8 cellular contexts compared by ENCODE assay signal in the genomic region with DNA sequence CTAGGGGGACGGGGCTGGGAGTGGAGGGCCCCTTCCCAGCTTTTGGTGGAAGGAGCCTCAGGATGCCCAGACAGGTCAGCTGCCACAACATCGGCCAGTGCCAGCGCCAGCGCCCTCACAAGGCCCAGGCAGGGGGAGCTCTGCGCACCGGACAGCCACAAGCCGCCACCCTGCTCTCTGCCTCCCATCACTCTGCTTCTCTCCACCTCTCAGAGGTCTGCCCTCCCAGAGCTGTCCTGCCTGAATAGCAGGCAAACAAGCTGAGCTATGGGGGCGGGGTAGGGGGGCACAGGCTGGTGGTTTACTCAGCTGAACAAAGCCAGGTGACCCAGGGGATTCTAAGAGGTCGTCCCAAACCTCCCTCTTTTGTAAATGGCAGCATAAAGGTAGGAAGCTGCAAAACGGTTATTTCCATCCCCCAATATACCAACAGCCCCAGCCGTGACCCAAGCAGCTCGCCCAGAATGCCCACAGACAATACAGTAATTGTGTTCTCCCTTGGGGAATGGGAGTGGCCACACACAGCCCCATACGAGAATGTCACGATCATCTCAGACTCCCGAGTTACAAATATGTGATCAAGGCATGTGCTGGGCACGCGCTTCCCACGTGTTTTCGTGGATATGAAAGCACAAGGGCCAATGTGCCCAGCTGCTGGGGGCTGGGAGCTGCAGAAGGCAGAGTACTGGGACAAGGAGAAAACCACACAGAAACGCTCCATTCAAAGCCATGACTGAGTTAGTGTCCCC. TPM values are rescaled to one million over a fixed set of nuclear protein-coding genes. Genes with fewer than 3 reads are reported as not detected.
DNase-seq lines count a peak whose midpoint lies in the region; ATAC-seq and TF ChIP-seq lines count a peak whose summit lies in the region.

No MANE protein-coding gene starts in this region.

- H3K4me3 Mint-ChIP-seq in activated CD4-positive, alpha-beta T cell treated with anti-CD3 and anti-CD28 coated beads, Interleukin-2, amount 10 ng/mL, durations not matched to agents 7 days and 5 days, result no peak overlapping the region
- peak overlapping the region in 1 of 5 experiments; percentile 31 for H3K4me3 Mint-ChIP-seq in brain

- H3K4me3 ChIP-seq in mucosa of descending colon, result no peak overlapping the region
- no peak overlapping the region for H3K4me3 ChIP-seq in thymus (ENCODE audit: low read length)

- no peaks in the 10 kb centered on the region for H3K36me3 ChIP-seq in mucosa of descending colon (ENCODE audit: low read depth)
- H3K36me3 ChIP-seq in thymus (ENCODE audit: control insufficient read depth, insufficient read depth), result peaks cover 26% of the 10 kb centered on the region

- DNase-seq in activated CD4-positive, alpha-beta T cell treated with anti-CD3 and anti-CD28 coated beads, Interleukin-2, amount 10 ng/mL, durations not matched to agents 7 days and 5 days, result no peak
- DNase-seq in activated CD4-positive, alpha-beta T cell treated with anti-CD3 and anti-CD28 coated beads, Interleukin-2, amount 50 U/mL, for 1 hour, result no peak
- DNase-seq in mucosa of descending colon, result peak in 2 of 3 donors; percentile 20 to 53
- no peak for DNase-seq in GDM1 (lab: John Stamatoyannopoulos, UW)
- no peak for DNase-seq in NCI-H1105 (lab: John Stamatoyannopoulos, UW)

- ATAC-seq in mucosa of descending colon, result peak; percentile 6
- no peak for ATAC-seq in HG02642 (IDR thresholded peaks at IDR 0.05; ENCODE audit: poor library complexity, unreplicated experiment)

- POLR2A ChIA-PET in activated CD4-positive, alpha-beta T cell treated with anti-CD3 and anti-CD28 coated beads, Interleukin-2, amount 10 ng/mL, durations not matched to agents 7 days and 5 days (lab: Charles Lee), result interaction anchor here (0.6 kb wide), 1 partner anchor 73 kb away, joined by 3 read pairs; no protein-coding TSS in a partner anchor

- peaks cover 84% of the 10 kb centered on the region for H3K4me1 Mint-ChIP-seq in activated CD4-positive, alpha-beta T cell treated with anti-CD3 and anti-CD28 coated beads, Interleukin-2, amount 10 ng/mL, durations not matched to agents 7 days and 5 days
- peaks cover 94% of the 10 kb centered on the region for H3K4me1 Mint-ChIP-seq in brain

- H3K27me3 ChIP-seq in thymus (ENCODE audit: control insufficient read depth, insufficient read depth), result no peaks in the 10 kb centered on the region

- H3K27ac Mint-ChIP-seq in activated CD4-positive, alpha-beta T cell treated with anti-CD3 and anti-CD28 coated beads, Interleukin-2, amount 10 ng/mL, durations not matched to agents 7 days and 5 days, result peak overlapping the region; percentile 86
- H3K27ac Mint-ChIP-seq in brain, result peak overlapping the region; percentile 66 to 93 (median 87)

- H3K9me3 ChIP-seq in mucosa of descending colon, result no peaks in the 10 kb centered on the region
- H3K9me3 ChIP-seq in thymus (ENCODE audit: control insufficient read depth), result no peaks in the 10 kb centered on the region

- 88% methylated on average over 20 of the region's 20 CpGs for WGBS in thymus

- no peaks in the 10 kb centered on the region for H3K9me3 Mint-ChIP-seq in activated CD4-positive, alpha-beta T cell treated with anti-CD3 and anti-CD28 coated beads, Interleukin-2, amount 10 ng/mL, durations not matched to agents 7 days and 5 days
- H3K9me3 Mint-ChIP-seq in brain, result no peaks in the 10 kb centered on the region

- no peaks in the 10 kb centered on the region for H3K27me3 Mint-ChIP-seq in activated CD4-positive, alpha-beta T cell treated with anti-CD3 and anti-CD28 coated beads, Interleukin-2, amount 10 ng/mL, durations not matched to agents 7 days and 5 days
- no peaks in the 10 kb centered on the region for H3K27me3 Mint-ChIP-seq in brain

- peaks cover 84% of the 10 kb centered on the region for H3K4me1 ChIP-seq in mucosa of descending colon (ENCODE audit: low read depth)
- H3K4me1 ChIP-seq in thymus (ENCODE audit: control insufficient read depth, insufficient read depth, low read length), result peaks cover 81% of the 10 kb centered on the region

- peaks cover 35% of the 10 kb centered on the region for H3K36me3 Mint-ChIP-seq in activated CD4-positive, alpha-beta T cell treated with anti-CD3 and anti-CD28 coated beads, Interleukin-2, amount 10 ng/mL, durations not matched to agents 7 days and 5 days (ENCODE audit: low read depth)
- H3K36me3 Mint-ChIP-seq in brain, result peaks cover 30% of the 10 kb centered on the region

- TF ChIP-seq CTCF in brain (conservative IDR thresholded peaks at IDR 0.05) (no peak), mucosa of descending colon (IDR thresholded peaks at IDR 0.05) (no peak)

- CTCF ChIA-PET in activated CD4-positive, alpha-beta T cell treated with anti-CD3 and anti-CD28 coated beads, Interleukin-2, amount 10 ng/mL, durations not matched to agents 7 days and 5 days (lab: Charles Lee), result interaction anchor here (1.6 to 16.4 kb wide), 4 partner anchors 9 to 21 kb away, joined by 3 to 209 read pairs (median 10); no protein-coding TSS in a partner anchor

- intact Hi-C loops in mucosa of descending colon (cut with DNase I, micrococcal nuclease), result no loop called here

- H3K27ac ChIP-seq in thymus (ENCODE audit: low read depth), result peak overlapping the region; percentile 94

RNA-seq across cellular contexts. Expression of a gene that starts 19.7 kb away (rescaled TPM):
- 10 to 100 TPM; 30.1 to 30.9 TPM for total RNA-seq in activated CD4-positive, alpha-beta T cell treated with anti-CD3 and anti-CD28 coated beads, Interleukin-2, amount 10 ng/mL, durations not matched to agents 7 days and 5 days
- polyA plus RNA-seq in brain (ENCODE audit: insufficient read depth, low read depth, low replicate concordance) (25.9 TPM), thymus (46.2 TPM)
- 10 to 100 TPM; 37.2 to 48.0 (median 44.2) TPM for total RNA-seq in mucosa of descending colon

Comparison
In these comparisons a context has a peak if more than half of its experiments do, and no peak if none do; other contexts are left out.
1. DNase-seq: peak in mucosa of descending colon (2 of 3); none in activated CD4-positive, alpha-beta T cell treated with anti-CD3 and anti-CD28 coated beads, Interleukin-2, amount 10 ng/mL, durations not matched to agents 7 days and 5 days (single experiment), activated CD4-positive, alpha-beta T cell treated with anti-CD3 and anti-CD28 coated beads, Interleukin-2, amount 50 U/mL, for 1 hour (single experiment), GDM1 (single experiment) and NCI-H1105 (single experiment).